14 cellular contexts compared by ENCODE assay signal in genomic region chr12:47022296-47022695, GRCh38. TPM values are rescaled to one million over a fixed set of nuclear protein-coding genes. Genes with fewer than 3 reads are reported as not detected.
DNase-seq lines count a peak whose midpoint lies in the region; ATAC-seq, FAIRE-seq and TF ChIP-seq lines count a peak whose summit lies in the region.
"Had no signal": no experiment of that assay in that cellular context is flagged by ENCODE, and none has a peak within 500 bp of the region (broad histone marks: within the 10 kb centered on the region; RNA-seq: fewer than 3 reads in every experiment).

No MANE protein-coding gene starts in this region.

- TF ChIP-seq RAD21 in Ishikawa (IDR thresholded peaks at IDR 0.05; ENCODE audit: low read depth) = no peak

- H3K4me3 ChIP-seq in kidney (ENCODE audit: low read length in 2 of 2) = no peak overlapping the region
- H3K4me3 ChIP-seq: adrenal gland, hepatocyte, lung, ovary had no signal

- no peak overlapping the region for H3K9ac ChIP-seq in kidney (ENCODE audit: low read length in 2 of 2)

- no peak for TF ChIP-seq CTCF in kidney (IDR thresholded peaks at IDR 0.05; ENCODE audit: borderline replicate concordance, extremely low read depth, insufficient read depth)

- DNase-seq in AG08395 (ENCODE audit: low spot score) (peak; percentile 54), astrocyte of the hippocampus (ENCODE audit: low read depth, low spot score) (peak; percentile 62), kidney (no peak), AML-193 (lab: John Stamatoyannopoulos, UW) (no peak)
- DNase-seq: adrenal gland, BE2C, NCI-H1930, ovary had no signal

- H3K9me3 ChIP-seq in kidney (ENCODE audit: control insufficient read depth in 1 of 2, low read length in 2 of 2) = no peaks in the 10 kb centered on the region
- H3K9me3 ChIP-seq: adrenal gland, BE2C, ovary had no signal

- peak; percentile 37 for FAIRE-seq in kidney (lab: Jason Lieb, UNC)

- no peak for ATAC-seq in HG03457 (IDR thresholded peaks at IDR 0.05; ENCODE audit: unreplicated experiment)
- no peak for ATAC-seq in HG03442 (IDR thresholded peaks at IDR 0.05; ENCODE audit: unreplicated experiment)
- no peak for ATAC-seq in GM19467 (IDR thresholded peaks at IDR 0.05; ENCODE audit: unreplicated experiment)

- intact Hi-C loops in kidney (cut with DNase I) = no loop called here

- TF ChIP-seq EP300 in Ishikawa (IDR thresholded peaks at IDR 0.05; ENCODE audit: borderline replicate concordance) = no peak

- no peak overlapping the region for H3K27ac ChIP-seq in kidney (ENCODE audit: low read depth in 2 of 2, low read length in 2 of 2)
- H3K27ac ChIP-seq: adrenal gland, hepatocyte, ovary had no signal

- no peaks in the 10 kb centered on the region for H3K36me3 ChIP-seq in kidney (ENCODE audit: control insufficient read depth in 1 of 2, insufficient read depth in 2 of 2, low read length in 2 of 2)
- H3K36me3 ChIP-seq: adrenal gland, BE2C, ovary had no signal

- no peaks in the 10 kb centered on the region for H3K4me1 ChIP-seq in kidney (ENCODE audit: control insufficient read depth in 1 of 2, insufficient read depth in 1 of 2, low read depth in 1 of 2, low read length in 2 of 2)
- H3K4me1 ChIP-seq: adrenal gland, BE2C had no signal

TF ChIP-seq in Ishikawa, 13 proteins besides CTCF, POLR2A, EP300 and RAD21:
- TF ChIP-seq USF1 (IDR thresholded peaks at IDR 0.05) (peak; percentile 66), CEBPB (IDR thresholded peaks at IDR 0.05) (no peak), TAF1 (IDR thresholded peaks at IDR 0.05; ENCODE audit: low read depth) (no peak)

RNA-seq across cellular contexts. Expression of gene PCED1B, which starts 57.1 kb away (rescaled TPM):
- 9.2 TPM for total RNA-seq in kidney
- 2.8 TPM for polyA plus RNA-seq in kidney (ENCODE audit: insufficient read depth, low read depth, low replicate concordance)

RNA-seq across cellular contexts. Expression of gene AMIGO2, which starts 57.5 kb away (rescaled TPM):
- total RNA-seq in kidney = 8.7 TPM
- 12.2 TPM for polyA plus RNA-seq in kidney (ENCODE audit: insufficient read depth, low read depth, low replicate concordance)

Comparison
In these comparisons a context has a peak if more than half of its experiments do, and no peak if none do; other contexts are left out.
1. DNase-seq: peak in AG08395 (single experiment) and astrocyte of the hippocampus (single experiment); none in kidney (single experiment) and AML-193 (0 of 2).